ENCODE assay signal across 8 cellular contexts in the genomic region with DNA sequence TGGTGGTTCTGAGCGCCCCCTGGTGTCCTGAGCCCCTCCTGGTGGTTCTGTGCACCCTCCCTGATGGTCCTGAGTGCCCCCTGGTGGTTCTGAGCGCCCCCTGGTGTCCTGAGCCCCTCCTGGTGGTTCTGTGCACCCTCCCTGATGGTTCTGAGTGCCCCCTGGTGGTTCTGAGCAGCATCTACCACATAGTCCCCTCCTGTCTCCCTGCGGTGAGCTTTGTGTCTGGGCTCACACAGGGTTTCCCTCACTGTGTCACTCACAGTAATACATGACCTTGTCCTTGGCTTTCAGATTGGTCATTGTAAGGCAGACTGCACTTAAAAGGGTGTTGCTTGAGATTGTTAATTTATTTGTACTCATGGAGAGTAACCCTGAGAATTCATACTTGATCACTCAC.
A peak's percentile ranks its signal among the peaks of the same experiment; 100 is the strongest.
DNase-seq lines count a peak whose midpoint lies in the region; ATAC-seq, FAIRE-seq and TF ChIP-seq lines count a peak whose summit lies in the region.
"Not testable (repeated sequence)": the region's sequence is repeated elsewhere in the genome, so short reads cannot be mapped to it uniquely, and the experiment has no call there.

No MANE protein-coding gene starts in this region.

- peak; percentile 36 for FAIRE-seq in GM12892 (lab: Jason Lieb, UNC)

- not testable (repeated sequence) for H3K27me3 ChIP-seq in kidney epithelial cell (ENCODE audit: control insufficient read depth, insufficient read depth, low read length)

- ATAC-seq in HG02610 (IDR thresholded peaks at IDR 0.05; ENCODE audit: unreplicated experiment), result peak; percentile 40
- peak; percentile 56 for ATAC-seq in T-helper 17 cell
- ATAC-seq in activated CD8-positive, alpha-beta T cell treated with anti-CD3 and anti-CD28 coated beads for 36 hours, result peak; percentile 43
- peak; percentile 25 to 54 for ATAC-seq in activated naive CD4-positive, alpha-beta T cell treated with anti-CD3 and anti-CD28 coated beads, Interleukin-2, amount 50 U/mL, for 72 hours

- not testable (repeated sequence) for H3K36me3 Mint-ChIP-seq in CD14-positive monocyte; T-helper 17 cell (ENCODE audit: low read depth); activated CD8-positive, alpha-beta T cell treated with anti-CD3 and anti-CD28 coated beads for 36 hours (ENCODE audit: low read depth); activated naive CD4-positive, alpha-beta T cell treated with anti-CD3 and anti-CD28 coated beads, Interleukin-2, amount 50 U/mL, for 72 hours

- POLR2A ChIA-PET in activated CD8-positive, alpha-beta T cell treated with anti-CD3 and anti-CD28 coated beads for 36 hours (lab: Charles Lee), result interaction anchor here (0.7 to 1.5 kb wide), 3 partner anchors 9 to 40 kb away, joined by 3 to 5 read pairs (median 3); no protein-coding TSS in a partner anchor

- peaks cover 4 to 14% (median 8%) of the 10 kb centered on the region in 7 donors for H3K9me3 Mint-ChIP-seq in CD14-positive monocyte
- H3K9me3 Mint-ChIP-seq in activated CD8-positive, alpha-beta T cell treated with anti-CD3 and anti-CD28 coated beads for 36 hours; activated naive CD4-positive, alpha-beta T cell treated with anti-CD3 and anti-CD28 coated beads, Interleukin-2, amount 50 U/mL, for 72 hours: not testable (repeated sequence)

- CTCF ChIA-PET in activated CD8-positive, alpha-beta T cell treated with anti-CD3 and anti-CD28 coated beads for 36 hours (lab: Charles Lee), result interaction anchor here (0.6 to 3.5 kb wide), 34 partner anchors 9 to 487 kb away, joined by 3 to 52 read pairs (median 4); no protein-coding TSS in a partner anchor

- not testable (repeated sequence) for H3K9me3 ChIP-seq in T-helper 17 cell (ENCODE audit: control insufficient read depth, low read length, poor library complexity, severe bottlenecking)

- not testable (repeated sequence) for H3K27me3 Mint-ChIP-seq in CD14-positive monocyte (ENCODE audit: low read depth in 3 of 3); T-helper 17 cell; activated CD8-positive, alpha-beta T cell treated with anti-CD3 and anti-CD28 coated beads for 36 hours

- H3K4me1 Mint-ChIP-seq in CD14-positive monocyte (peaks cover 14% of the 10 kb centered on the region), T-helper 17 cell (peaks cover 27% of the 10 kb centered on the region)
- peaks cover 58% of the 10 kb centered on the region for H3K4me1 Mint-ChIP-seq in activated CD8-positive, alpha-beta T cell treated with anti-CD3 and anti-CD28 coated beads for 36 hours (ENCODE audit: low read depth)

- not testable (repeated sequence) for H3K27ac Mint-ChIP-seq in CD14-positive monocyte, T-helper 17 cell
- H3K27ac Mint-ChIP-seq in activated CD8-positive, alpha-beta T cell treated with anti-CD3 and anti-CD28 coated beads for 36 hours, result peak overlapping the region; percentile 75
- peak overlapping the region; percentile 9 to 60 for H3K27ac Mint-ChIP-seq in activated naive CD4-positive, alpha-beta T cell treated with anti-CD3 and anti-CD28 coated beads, Interleukin-2, amount 50 U/mL, for 72 hours

- TF ChIP-seq CTCF in CD14-positive monocyte (IDR thresholded peaks at IDR 0.05) (peak; percentile 20), kidney epithelial cell (IDR thresholded peaks at IDR 0.05; ENCODE audit: insufficient read depth, low read length, poor library complexity, severe bottlenecking) (peak; percentile 3)
- TF ChIP-seq CTCF in activated CD8-positive, alpha-beta T cell treated with anti-CD3 and anti-CD28 coated beads for 36 hours (IDR thresholded peaks at IDR 0.05), result peak; percentile 32

- not testable (repeated sequence) for TF ChIP-seq POLR2A in GM12892 (IDR thresholded peaks at IDR 0.05; ENCODE audit: low read depth, low read length)

- intact Hi-C loops in CD14-positive monocyte (cut with micrococcal nuclease), result loop anchor here (10.0 kb wide), 2 partner anchors 56 to 326 kb away; no protein-coding TSS in a partner anchor
- intact Hi-C loops in activated CD8-positive, alpha-beta T cell treated with anti-CD3 and anti-CD28 coated beads for 36 hours (cut with micrococcal nuclease), result not testable (repeated sequence)

- not testable (repeated sequence) for H3K4me3 ChIP-seq in kidney epithelial cell (ENCODE audit: low read depth, low read length)

- not testable (repeated sequence) for H3K36me3 ChIP-seq in kidney epithelial cell (ENCODE audit: control insufficient read depth, insufficient read depth, low read length)

- H3K4me3 Mint-ChIP-seq in CD14-positive monocyte; T-helper 17 cell; activated CD8-positive, alpha-beta T cell treated with anti-CD3 and anti-CD28 coated beads for 36 hours: not testable (repeated sequence)

- DNase-seq in CD14-positive monocyte (ENCODE audit: low spot score); GM12892 (ENCODE audit: insufficient read length); T-helper 17 cell; activated naive CD4-positive, alpha-beta T cell treated with anti-CD3 and anti-CD28 coated beads, Interleukin-2, amount 50 U/mL, for 72 hours (ENCODE audit: low spot score in 2 of 2); kidney epithelial cell (ENCODE audit: low read depth): not testable (repeated sequence)
- peak; percentile 60 for DNase-seq in activated CD8-positive, alpha-beta T cell treated with anti-CD3 and anti-CD28 coated beads for 36 hours
- DNase-seq in stimulated activated CD4-positive, alpha-beta T cell treated with anti-CD3 and anti-CD28 coated beads, Interleukin-15, amount 100 ng/mL, for 24 hours, result peak; percentile 45
